17 cellular contexts compared by ENCODE assay signal in genomic region chr9:135088348-135088978, GRCh38. TPM values are rescaled to one million over a fixed set of nuclear protein-coding genes. Genes with fewer than 3 reads are reported as not detected.
DNase-seq lines count a peak whose midpoint lies in the region; FAIRE-seq and TF ChIP-seq lines count a peak whose summit lies in the region.
"Had no signal": no experiment of that assay in that cellular context is flagged by ENCODE, and none has a peak within 500 bp of the region (broad histone marks: within the 10 kb centered on the region; RNA-seq: fewer than 3 reads in every experiment).

No MANE protein-coding gene starts in this region.

- H3K9me3 ChIP-seq in HUES48 (ENCODE audit: control insufficient read depth, insufficient read depth, low read length): no peaks in the 10 kb centered on the region
- no peaks in the 10 kb centered on the region for H3K9me3 ChIP-seq in kidney (ENCODE audit: control insufficient read depth in 1 of 2, low read length in 2 of 2)
- no peaks in the 10 kb centered on the region for H3K9me3 ChIP-seq in stomach smooth muscle (ENCODE audit: control insufficient read depth in 2 of 2, low read length in 2 of 2)

- H3K27me3 ChIP-seq in HUES48 (ENCODE audit: control insufficient read depth, insufficient read depth, low read length) (peaks cover 26% of the 10 kb centered on the region), stomach smooth muscle (ENCODE audit: control insufficient read depth in 1 of 2, insufficient read depth in 2 of 2, low read length in 2 of 2) (peaks cover 22 to 35% of the 10 kb centered on the region in 2 donors)

- H3K9ac ChIP-seq in HUES48 (ENCODE audit: low read depth, low read length) (no peak overlapping the region), kidney (ENCODE audit: low read length in 2 of 2) (no peak overlapping the region), stomach smooth muscle (ENCODE audit: low read length in 2 of 2) (no peak overlapping the region)

- H3K4me1 ChIP-seq in HUES48 (ENCODE audit: control insufficient read depth, insufficient read depth, low read length) (peaks cover 6% of the 10 kb centered on the region), kidney (ENCODE audit: control insufficient read depth in 1 of 2, insufficient read depth in 1 of 2, low read depth in 1 of 2, low read length in 2 of 2) (peaks cover 0 to 4% of the 10 kb centered on the region in 2 donors), stomach smooth muscle (ENCODE audit: control insufficient read depth, insufficient read depth, low read length) (peaks cover 39% of the 10 kb centered on the region)

- TF ChIP-seq CTCF in kidney (IDR thresholded peaks at IDR 0.05; ENCODE audit: borderline replicate concordance, extremely low read depth, insufficient read depth): no peak

- peaks cover 21% of the 10 kb centered on the region for H3K36me3 ChIP-seq in HUES48 (ENCODE audit: control insufficient read depth, insufficient read depth, low read length)
- no peaks in the 10 kb centered on the region for H3K36me3 ChIP-seq in kidney (ENCODE audit: control insufficient read depth in 1 of 2, insufficient read depth in 2 of 2, low read length in 2 of 2)
- H3K36me3 ChIP-seq in stomach smooth muscle (ENCODE audit: control insufficient read depth in 2 of 2, insufficient read depth in 2 of 2, low read length in 2 of 2): peaks cover 0 to 2% of the 10 kb centered on the region in 2 donors

- H3K27ac ChIP-seq in HUES48 (ENCODE audit: low read depth, low read length) (no peak overlapping the region), cingulate gyrus (ENCODE audit: low read depth, low read length) (peak overlapping the region; percentile 29), kidney (ENCODE audit: low read depth in 2 of 2, low read length in 2 of 2) (no peak overlapping the region), stomach smooth muscle (ENCODE audit: low read length) (no peak overlapping the region)

- H3K4me3 ChIP-seq in HUES48 (ENCODE audit: low read depth, low read length) (peak overlapping the region; percentile 57), kidney (ENCODE audit: low read length in 2 of 2) (no peak overlapping the region), stomach smooth muscle (ENCODE audit: low read length in 2 of 2) (peak overlapping the region; percentile 17 to 70)

- intact Hi-C loops in kidney (cut with DNase I): loop anchor here (5.0 kb wide), 1 partner anchor 259 kb away; no protein-coding TSS in a partner anchor

- FAIRE-seq in kidney (lab: Jason Lieb, UNC): no peak
- FAIRE-seq: frontal cortex had no signal

- DNase-seq in kidney: peak; percentile 71
- no peak for DNase-seq in SKM-1 (lab: John Stamatoyannopoulos, UW; ENCODE audit: unreplicated experiment)
- no peak for DNase-seq in dedifferentiated amniotic fluid mesenchymal stem cell (ENCODE audit: extremely low spot score)
- DNase-seq in ecto neural progenitor cell (ENCODE audit: low spot score): no peak
- DNase-seq in D341Med (ENCODE audit: low spot score): no peak
- DNase-seq: activated CD4-positive, CD25-positive, alpha-beta regulatory T cell; activated CD8-positive, alpha-beta memory T cell treated with anti-CD3 and anti-CD28 coated beads, Interleukin-2, amount 50 U/mL, for 48 hours; activated naive CD8-positive, alpha-beta T cell treated with anti-CD3 and anti-CD28 coated beads, Interleukin-2, amount 10 ng/mL, durations not matched to agents 7 days and 5 days; CD4-positive, alpha-beta memory T cell; NCI-H1092 treated with DMSO at 0.1 percent for 48 hours; NCI-H526 treated with DMSO at 0.1 percent for 48 hours; stimulated activated CD4-positive, alpha-beta T cell treated with anti-CD3 and anti-CD28 coated beads, Interleukin-4, amount 100 ng/mL, for 24 hours; stimulated activated naive CD4-positive, alpha-beta T cell treated with Interleukin-2 at 50 U/mL for 16 hours had no signal

RNA-seq across cellular contexts. Expression of gene OLFM1, which starts 1.0 kb away (rescaled TPM):
- total RNA-seq in kidney: 33.7 TPM
- 2.9 TPM for polyA plus RNA-seq in kidney (ENCODE audit: insufficient read depth, low read depth, low replicate concordance)
- total RNA-seq: activated naive CD8-positive, alpha-beta T cell treated with anti-CD3 and anti-CD28 coated beads, Interleukin-2, amount 10 ng/mL, durations not matched to agents 7 days and 5 days; CD4-positive, alpha-beta memory T cell had no signal
- polyA plus RNA-seq: CD4-positive, alpha-beta memory T cell had no signal

Comparison
In these comparisons a context has a peak if more than half of its experiments do, and no peak if none do; other contexts are left out.
1. H3K4me3 ChIP-seq: peak in HUES48 (single experiment) and stomach smooth muscle (2 of 2); none in kidney (0 of 2).